9 cellular contexts compared by ENCODE assay signal in the genomic region with DNA sequence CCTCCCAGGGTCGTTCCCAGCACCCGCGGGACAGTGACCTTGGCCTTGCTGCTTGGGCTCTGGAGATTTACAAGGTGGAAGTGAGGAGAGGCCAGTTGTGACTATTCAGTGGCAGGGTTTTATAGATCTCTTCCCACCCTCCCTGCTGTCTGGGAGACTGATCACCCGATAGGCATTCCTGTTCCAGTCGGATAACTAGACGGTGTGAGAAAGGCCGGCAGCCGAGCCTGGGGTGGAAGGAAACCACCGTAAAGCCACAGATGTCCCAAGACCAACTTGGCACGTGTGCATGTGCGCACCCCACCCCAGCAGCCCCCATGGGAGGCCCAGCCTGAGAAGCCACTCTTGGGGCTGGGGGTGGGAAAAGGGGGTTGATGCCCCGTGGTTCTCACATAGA.
DNase-seq lines count a peak whose midpoint lies in the region; ATAC-seq and TF ChIP-seq lines count a peak whose summit lies in the region.
"Had no signal": no experiment of that assay in that cellular context is flagged by ENCODE, and none has a peak within 500 bp of the region (broad histone marks: within the 10 kb centered on the region; RNA-seq: fewer than 3 reads in every experiment).

No MANE protein-coding gene starts in this region.

- TF ChIP-seq CTCF in BJ (IDR thresholded peaks at IDR 0.05; ENCODE audit: insufficient read depth, low read depth, low read length) (no peak), RWPE1 (conservative IDR thresholded peaks at IDR 0.05; ENCODE audit: low read depth) (no peak), omental fat pad (IDR thresholded peaks at IDR 0.05) (no peak)

- H3K27me3 ChIP-seq in BJ (ENCODE audit: control insufficient read depth, insufficient read depth, low read length): no peaks in the 10 kb centered on the region

- POLR2A ChIA-PET in BJ (lab: Charles Lee): no interaction called here
- POLR2A ChIA-PET in RWPE1 (lab: Yijun Ruan, JAX; ENCODE audit: low non-redundant PET): no interaction called here

- no peak for ATAC-seq in HG02840 (IDR thresholded peaks at IDR 0.05; ENCODE audit: low FRiP score, unreplicated experiment)
- no peak for ATAC-seq in GM21529 (IDR thresholded peaks at IDR 0.05; ENCODE audit: unreplicated experiment)
- no peak for ATAC-seq in omental fat pad (ENCODE audit: low FRiP score)

- peak; percentile 86 for DNase-seq in BJ (ENCODE audit: low read depth)
- DNase-seq in RWPE1 (ENCODE audit: low spot score): no peak
- DNase-seq in fibroblast of peridontal ligament (ENCODE audit: extremely low read depth): peak; percentile 43
- peak; percentile 80 for DNase-seq in posterior vena cava (ENCODE audit: low spot score)
- DNase-seq in KG1 (lab: John Stamatoyannopoulos, UW): no peak
- DNase-seq in omental fat pad (ENCODE audit: low spot score): no peak

- no peak overlapping the region for H3K4me3 ChIP-seq in BJ (ENCODE audit: low read depth, low read length)

- CTCF ChIA-PET in BJ (lab: Yijun Ruan, JAX) (interaction anchor here (1.0 to 1.6 kb wide), 3 partner anchors 36 to 425 kb away, joined by 3 to 11 read pairs (median 3); no protein-coding TSS in a partner anchor), RWPE1 (lab: Yijun Ruan, JAX) (interaction anchor here (0.6 to 2.1 kb wide), 2 partner anchors 33 to 266 kb away, joined by 5 to 7 read pairs; no protein-coding TSS in a partner anchor)

- intact Hi-C loops in posterior vena cava (cut with DNase I): no loop called here

- peaks cover 20% of the 10 kb centered on the region for H3K36me3 ChIP-seq in BJ (ENCODE audit: control insufficient read depth, insufficient read depth, low read length)

- H3K27ac ChIP-seq in RWPE1: peak overlapping the region; percentile 98
- H3K27ac ChIP-seq: KMS-11 had no signal

Comparison
In these comparisons a context has a peak if more than half of its experiments do, and no peak if none do; other contexts are left out.
1. DNase-seq: peak in BJ (single experiment), fibroblast of peridontal ligament (single experiment) and posterior vena cava (single experiment); none in RWPE1 (single experiment), KG1 (single experiment) and omental fat pad (single experiment).